8 cellular contexts compared by ENCODE assay signal in genomic region chrX:149540621-149541520, GRCh38. TPM values are rescaled to one million over a fixed set of nuclear protein-coding genes. Genes with fewer than 3 reads are reported as not detected.
DNase-seq lines count a peak whose midpoint lies in the region; ATAC-seq and TF ChIP-seq lines count a peak whose summit lies in the region.

Gene EOLA1, plus strand, starts transcription at chrX:149541012. Its CDS starts 4,619 bp downstream, at chrX:149545631.

- peak; percentile 79 for ATAC-seq in GM19025 (IDR thresholded peaks at IDR 0.05; ENCODE audit: low read depth, unreplicated experiment)
- ATAC-seq in HG03342 (IDR thresholded peaks at IDR 0.05; ENCODE audit: unreplicated experiment), result peak; percentile 68
- ATAC-seq in activated CD4-positive, CD25-positive, alpha-beta regulatory T cell treated with anti-CD3 and anti-CD28 coated beads, Interleukin-2, amount 50 U/mL, for 24 hours, result peak; percentile 86 to 88
- ATAC-seq in central memory CD8-positive, alpha-beta T cell (replicated peaks; ENCODE audit: extremely low read depth, poor library complexity, severe bottlenecking), result peak; percentile 78

- H3K27me3 Mint-ChIP-seq in central memory CD8-positive, alpha-beta T cell, result no peaks in the 10 kb centered on the region

- H3K27me3 ChIP-seq in kidney epithelial cell (ENCODE audit: control insufficient read depth, insufficient read depth, low read length), result no peaks in the 10 kb centered on the region

- H3K9me3 Mint-ChIP-seq in central memory CD8-positive, alpha-beta T cell, result no peaks in the 10 kb centered on the region

- DNase-seq in AG09309 (ENCODE audit: low read depth), result peak; percentile 93
- peak; percentile 74 to 91 for DNase-seq in NCI-H446 (lab: John Stamatoyannopoulos, UW)
- DNase-seq in central memory CD8-positive, alpha-beta T cell (ENCODE audit: low spot score in 2 of 2), result peak; percentile 73 to 88
- DNase-seq in kidney epithelial cell (ENCODE audit: low read depth), result peak; percentile 82
- DNase-seq in stimulated activated CD4-positive, alpha-beta T cell treated with anti-CD3 and anti-CD28 coated beads, Interleukin-15, amount 100 ng/mL, for 24 hours, result peak; percentile 93

- peaks cover 18% of the 10 kb centered on the region for H3K36me3 Mint-ChIP-seq in central memory CD8-positive, alpha-beta T cell (ENCODE audit: insufficient read depth)

- H3K36me3 ChIP-seq in kidney epithelial cell (ENCODE audit: control insufficient read depth, insufficient read depth, low read length), result no peaks in the 10 kb centered on the region

- peak within 1 kb of the TSS; percentile 75 for H3K4me3 ChIP-seq in AG09309 (ENCODE audit: control insufficient read depth, low read depth, low read length)
- peak within 1 kb of the TSS; percentile 54 for H3K4me3 ChIP-seq in kidney epithelial cell (ENCODE audit: low read depth, low read length)

- TF ChIP-seq CTCF in AG09309 (IDR thresholded peaks at IDR 0.05; ENCODE audit: control insufficient read depth, insufficient read depth, low read depth, low read length, missing control alignments) (no peak), kidney epithelial cell (IDR thresholded peaks at IDR 0.05; ENCODE audit: insufficient read depth, low read length, poor library complexity, severe bottlenecking) (no peak)

- H3K4me3 Mint-ChIP-seq in central memory CD8-positive, alpha-beta T cell, result peak within 1 kb of the TSS; percentile 71

- H3K27ac Mint-ChIP-seq in central memory CD8-positive, alpha-beta T cell (ENCODE audit: low read depth), result peak within 1 kb of the TSS; percentile 98

- H3K4me1 Mint-ChIP-seq in central memory CD8-positive, alpha-beta T cell, result no peaks in the 10 kb centered on the region

RNA-seq across cellular contexts. Expression of gene EOLA1, which starts in this region (rescaled TPM):
- 7.9 and 11.2 TPM in 2 replicates for total RNA-seq in kidney epithelial cell

Comparison
In these comparisons a context has a peak if more than half of its experiments do, and no peak if none do; other contexts are left out.
1. Peak in every context shown above with its lines: DNase-seq, ATAC-seq and H3K4me3 ChIP-seq.